ENCODE assay signal across 1 cellular context in genomic region chr7:84328571-84328970, GRCh38.
A peak's percentile ranks its signal among the peaks of the same experiment; 100 is the strongest.
TF ChIP-seq lines count a peak whose summit lies in the region.

No MANE protein-coding gene starts in this region.

TF ChIP-seq in K562, 482 proteins besides CTCF, POLR2A, EP300 and RAD21 (continued from another document):
- TF ChIP-seq CHCHD3 (CRISPR knock-in tag; IDR thresholded peaks at IDR 0.05) (no peak), ZNF707 (CRISPR knock-in tag; conservative IDR thresholded peaks at IDR 0.05) (no peak), ZC3H11A (IDR thresholded peaks at IDR 0.05; ENCODE audit: low read depth, low read length) (no peak), EWSR1 (IDR thresholded peaks at IDR 0.05; ENCODE audit: borderline replicate concordance, low read depth, partially characterized antibody) (no peak), ZNF316 (IDR thresholded peaks at IDR 0.05) (peak; percentile 38; the same call in 1 of the 2 replicates), ZNF511 (CRISPR knock-in tag; IDR thresholded peaks at IDR 0.05) (no peak), JUNB (CRISPR knock-in tag; conservative IDR thresholded peaks at IDR 0.05) (no peak), HDAC1 (IDR thresholded peaks at IDR 0.05) (no peak), RFX5 (IDR thresholded peaks at IDR 0.05; ENCODE audit: low read depth, low read length) (no peak), GTF2F1 (IDR thresholded peaks at IDR 0.05; ENCODE audit: low read depth, low read length) (no peak), HMGXB4 (CRISPR knock-in tag; IDR thresholded peaks at IDR 0.05) (no peak), TCF7L2 (IDR thresholded peaks at IDR 0.05; ENCODE audit: low read depth, low read length) (no peak), GTF3C2 (IDR thresholded peaks at IDR 0.05; ENCODE audit: borderline replicate concordance, extremely low read depth, insufficient read length) (no peak), EP400 (IDR thresholded peaks at IDR 0.05) (no peak), MAFG (tag; conservative IDR thresholded peaks at IDR 0.05) (peak; percentile 30; the same call in 1 of the 2 replicates)
- TF ChIP-seq, protein P1, sequence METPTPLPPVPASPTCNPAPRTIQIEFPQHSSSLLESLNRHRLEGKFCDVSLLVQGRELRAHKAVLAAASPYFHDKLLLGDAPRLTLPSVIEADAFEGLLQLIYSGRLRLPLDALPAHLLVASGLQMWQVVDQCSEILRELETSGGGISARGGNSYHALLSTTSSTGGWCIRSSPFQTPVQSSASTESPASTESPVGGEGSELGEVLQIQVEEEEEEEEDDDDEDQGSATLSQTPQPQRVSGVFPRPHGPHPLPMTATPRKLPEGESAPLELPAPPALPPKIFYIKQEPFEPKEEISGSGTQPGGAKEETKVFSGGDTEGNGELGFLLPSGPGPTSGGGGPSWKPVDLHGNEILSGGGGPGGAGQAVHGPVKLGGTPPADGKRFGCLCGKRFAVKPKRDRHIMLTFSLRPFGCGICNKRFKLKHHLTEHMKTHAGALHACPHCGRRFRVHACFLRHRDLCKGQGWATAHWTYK (CRISPR knock-in tag; IDR thresholded peaks at IDR 0.05) = no peak
